In the genomic region with DNA sequence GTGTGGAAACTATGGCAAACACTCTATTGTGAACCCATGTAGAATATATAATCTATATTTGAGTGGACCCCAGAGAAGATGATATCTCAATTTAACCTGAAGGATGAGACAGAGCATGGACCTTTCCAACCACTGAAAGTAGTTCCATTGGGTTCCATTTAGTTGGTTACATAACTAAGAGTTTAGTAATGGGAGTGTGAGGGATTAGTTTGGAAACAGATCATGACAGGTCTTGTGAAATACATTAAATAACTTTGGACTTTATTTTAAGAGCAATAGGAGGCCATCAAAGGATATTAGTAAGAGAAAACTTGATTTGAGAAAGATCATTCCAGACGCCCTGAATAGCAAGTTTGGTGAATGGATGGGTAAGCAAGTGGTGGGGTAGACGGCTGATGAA, we compare ENCODE assay signal across 28 cellular contexts.
"Had no signal": no experiment of that assay in that cellular context is flagged by ENCODE, and none has a peak within 500 bp of the region (broad histone marks: within the 10 kb centered on the region; RNA-seq: fewer than 3 reads in every experiment).

No MANE protein-coding gene starts in this region.

- H3K4me3 ChIP-seq: adrenal gland, MG63, SJSA1 had no signal

- H3K36me3 ChIP-seq: adrenal gland, MG63, SJSA1, WERI-Rb-1 had no signal

- ATAC-seq: activated CD8-positive, alpha-beta T cell treated with anti-CD3 and anti-CD28 coated beads, Interleukin-2, amount 10 ng/mL, durations not matched to agents 7 days and 5 days; Panc1 had no signal

- H3K27ac ChIP-seq: adrenal gland, SJSA1, WERI-Rb-1 had no signal

- DNase-seq: activated CD4-positive, alpha-beta T cell treated with anti-CD3 and anti-CD28 coated beads, Interleukin-2, amount 10 ng/mL, durations not matched to agents 24 days and 14 days; activated CD4-positive, alpha-beta T cell treated with anti-CD3 and anti-CD28 coated beads, Interleukin-2, amount 50 U/mL, for 48 hours; activated CD4-positive, CD25-positive, alpha-beta regulatory T cell; activated CD8-positive, alpha-beta T cell treated with anti-CD3 and anti-CD28 coated beads, Interleukin-2, amount 10 ng/mL, durations not matched to agents 7 days and 5 days; activated gamma-delta T cell; activated naive CD4-positive, alpha-beta T cell treated with Interleukin-2 at 50 U/mL for 16 hours; activated naive CD8-positive, alpha-beta T cell treated with anti-CD3 and anti-CD28 coated beads, Interleukin-2, amount 10 ng/mL, durations not matched to agents 7 days and 5 days; activated T-cell treated with anti-CD3 and anti-CD28 coated beads, Interleukin-2, amount 50 U/mL, for 24 hours; adrenal gland; anterior cingulate cortex; cerebellar nuclear complex; Kasumi-1; KG1; MG63; NCI-H1092; NCI-H1436 treated with DMSO at 0.1 percent for 48 hours; NCI-H1694 treated with DMSO at 0.1 percent for 48 hours; NCI-H2029; NCI-H345; NCI-H524 treated with DMSO at 0.1 percent for 48 hours; SHP77 treated with DMSO at 0.1 percent for 48 hours; SW 1271; T-helper 1 cell; T-helper 2 cell; T-helper 9 cell; WERI-Rb-1 had no signal

- H3K9me3 ChIP-seq: adrenal gland, MG63, SJSA1 had no signal

- H3K4me1 ChIP-seq: adrenal gland, SJSA1 had no signal

- H3K27me3 ChIP-seq: adrenal gland, MG63, SJSA1 had no signal
